ENCODE assay signal across 1 cellular context in the genomic region with DNA sequence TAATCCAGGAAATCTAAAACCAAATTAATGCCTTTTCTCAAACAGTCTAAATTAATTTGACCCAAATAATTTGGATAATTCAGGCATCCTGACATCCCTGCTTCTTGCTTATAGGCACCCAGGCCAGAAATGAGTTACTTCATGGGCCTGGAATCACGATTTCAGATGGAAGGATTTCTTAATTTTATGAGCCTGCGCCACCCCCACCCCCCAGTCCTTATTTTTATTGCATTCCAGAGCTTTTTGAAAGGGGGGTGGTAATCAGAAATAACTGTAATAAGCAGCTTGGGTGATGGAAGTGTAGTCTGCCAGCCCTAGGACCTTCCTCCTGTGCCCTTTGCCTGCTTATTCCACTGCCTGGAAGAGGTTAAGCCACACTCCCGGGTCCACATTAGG.
TF ChIP-seq lines count a peak whose summit lies in the region.

No MANE protein-coding gene starts in this region.

TF ChIP-seq in HepG2, 621 proteins besides CTCF, POLR2A, EP300 and RAD21:
- no peak for TF ChIP-seq ISX (CRISPR knock-in tag; conservative IDR thresholded peaks at IDR 0.05)
- no peak for TF ChIP-seq ZNF468 (CRISPR knock-in tag; IDR thresholded peaks at IDR 0.05)
- TF ChIP-seq CHD4 (IDR thresholded peaks at IDR 0.05; ENCODE audit: borderline replicate concordance, low read length) = no peak
- TF ChIP-seq ARNTL (CRISPR knock-in tag; IDR thresholded peaks at IDR 0.05) = no peak
- TF ChIP-seq, protein P1, sequence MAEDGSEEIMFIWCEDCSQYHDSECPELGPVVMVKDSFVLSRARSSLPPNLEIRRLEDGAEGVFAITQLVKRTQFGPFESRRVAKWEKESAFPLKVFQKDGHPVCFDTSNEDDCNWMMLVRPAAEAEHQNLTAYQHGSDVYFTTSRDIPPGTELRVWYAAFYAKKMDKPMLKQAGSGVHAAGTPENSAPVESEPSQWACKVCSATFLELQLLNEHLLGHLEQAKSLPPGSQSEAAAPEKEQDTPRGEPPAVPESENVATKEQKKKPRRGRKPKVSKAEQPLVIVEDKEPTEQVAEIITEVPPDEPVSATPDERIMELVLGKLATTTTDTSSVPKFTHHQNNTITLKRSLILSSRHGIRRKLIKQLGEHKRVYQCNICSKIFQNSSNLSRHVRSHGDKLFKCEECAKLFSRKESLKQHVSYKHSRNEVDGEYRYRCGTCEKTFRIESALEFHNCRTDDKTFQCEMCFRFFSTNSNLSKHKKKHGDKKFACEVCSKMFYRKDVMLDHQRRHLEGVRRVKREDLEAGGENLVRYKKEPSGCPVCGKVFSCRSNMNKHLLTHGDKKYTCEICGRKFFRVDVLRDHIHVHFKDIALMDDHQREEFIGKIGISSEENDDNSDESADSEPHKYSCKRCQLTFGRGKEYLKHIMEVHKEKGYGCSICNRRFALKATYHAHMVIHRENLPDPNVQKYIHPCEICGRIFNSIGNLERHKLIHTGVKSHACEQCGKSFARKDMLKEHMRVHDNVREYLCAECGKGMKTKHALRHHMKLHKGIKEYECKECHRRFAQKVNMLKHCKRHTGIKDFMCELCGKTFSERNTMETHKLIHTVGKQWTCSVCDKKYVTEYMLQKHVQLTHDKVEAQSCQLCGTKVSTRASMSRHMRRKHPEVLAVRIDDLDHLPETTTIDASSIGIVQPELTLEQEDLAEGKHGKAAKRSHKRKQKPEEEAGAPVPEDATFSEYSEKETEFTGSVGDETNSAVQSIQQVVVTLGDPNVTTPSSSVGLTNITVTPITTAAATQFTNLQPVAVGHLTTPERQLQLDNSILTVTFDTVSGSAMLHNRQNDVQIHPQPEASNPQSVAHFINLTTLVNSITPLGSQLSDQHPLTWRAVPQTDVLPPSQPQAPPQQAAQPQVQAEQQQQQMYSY (CRISPR knock-in tag; IDR thresholded peaks at IDR 0.05) = no peak
- no peak for TF ChIP-seq JARID2 (CRISPR knock-in tag; IDR thresholded peaks at IDR 0.05; ENCODE audit: insufficient replicate concordance)
- TF ChIP-seq, protein P2, sequence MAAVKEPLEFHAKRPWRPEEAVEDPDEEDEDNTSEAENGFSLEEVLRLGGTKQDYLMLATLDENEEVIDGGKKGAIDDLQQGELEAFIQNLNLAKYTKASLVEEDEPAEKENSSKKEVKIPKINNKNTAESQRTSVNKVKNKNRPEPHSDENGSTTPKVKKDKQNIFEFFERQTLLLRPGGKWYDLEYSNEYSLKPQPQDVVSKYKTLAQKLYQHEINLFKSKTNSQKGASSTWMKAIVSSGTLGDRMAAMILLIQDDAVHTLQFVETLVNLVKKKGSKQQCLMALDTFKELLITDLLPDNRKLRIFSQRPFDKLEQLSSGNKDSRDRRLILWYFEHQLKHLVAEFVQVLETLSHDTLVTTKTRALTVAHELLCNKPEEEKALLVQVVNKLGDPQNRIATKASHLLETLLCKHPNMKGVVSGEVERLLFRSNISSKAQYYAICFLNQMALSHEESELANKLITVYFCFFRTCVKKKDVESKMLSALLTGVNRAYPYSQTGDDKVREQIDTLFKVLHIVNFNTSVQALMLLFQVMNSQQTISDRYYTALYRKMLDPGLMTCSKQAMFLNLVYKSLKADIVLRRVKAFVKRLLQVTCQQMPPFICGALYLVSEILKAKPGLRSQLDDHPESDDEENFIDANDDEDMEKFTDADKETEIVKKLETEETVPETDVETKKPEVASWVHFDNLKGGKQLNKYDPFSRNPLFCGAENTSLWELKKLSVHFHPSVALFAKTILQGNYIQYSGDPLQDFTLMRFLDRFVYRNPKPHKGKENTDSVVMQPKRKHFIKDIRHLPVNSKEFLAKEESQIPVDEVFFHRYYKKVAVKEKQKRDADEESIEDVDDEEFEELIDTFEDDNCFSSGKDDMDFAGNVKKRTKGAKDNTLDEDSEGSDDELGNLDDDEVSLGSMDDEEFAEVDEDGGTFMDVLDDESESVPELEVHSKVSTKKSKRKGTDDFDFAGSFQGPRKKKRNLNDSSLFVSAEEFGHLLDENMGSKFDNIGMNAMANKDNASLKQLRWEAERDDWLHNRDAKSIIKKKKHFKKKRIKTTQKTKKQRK (IDR thresholded peaks at IDR 0.05; ENCODE audit: low read length) = no peak
- TF ChIP-seq CENPX (CRISPR knock-in tag; IDR thresholded peaks at IDR 0.05) = no peak
- TF ChIP-seq, protein P3, sequence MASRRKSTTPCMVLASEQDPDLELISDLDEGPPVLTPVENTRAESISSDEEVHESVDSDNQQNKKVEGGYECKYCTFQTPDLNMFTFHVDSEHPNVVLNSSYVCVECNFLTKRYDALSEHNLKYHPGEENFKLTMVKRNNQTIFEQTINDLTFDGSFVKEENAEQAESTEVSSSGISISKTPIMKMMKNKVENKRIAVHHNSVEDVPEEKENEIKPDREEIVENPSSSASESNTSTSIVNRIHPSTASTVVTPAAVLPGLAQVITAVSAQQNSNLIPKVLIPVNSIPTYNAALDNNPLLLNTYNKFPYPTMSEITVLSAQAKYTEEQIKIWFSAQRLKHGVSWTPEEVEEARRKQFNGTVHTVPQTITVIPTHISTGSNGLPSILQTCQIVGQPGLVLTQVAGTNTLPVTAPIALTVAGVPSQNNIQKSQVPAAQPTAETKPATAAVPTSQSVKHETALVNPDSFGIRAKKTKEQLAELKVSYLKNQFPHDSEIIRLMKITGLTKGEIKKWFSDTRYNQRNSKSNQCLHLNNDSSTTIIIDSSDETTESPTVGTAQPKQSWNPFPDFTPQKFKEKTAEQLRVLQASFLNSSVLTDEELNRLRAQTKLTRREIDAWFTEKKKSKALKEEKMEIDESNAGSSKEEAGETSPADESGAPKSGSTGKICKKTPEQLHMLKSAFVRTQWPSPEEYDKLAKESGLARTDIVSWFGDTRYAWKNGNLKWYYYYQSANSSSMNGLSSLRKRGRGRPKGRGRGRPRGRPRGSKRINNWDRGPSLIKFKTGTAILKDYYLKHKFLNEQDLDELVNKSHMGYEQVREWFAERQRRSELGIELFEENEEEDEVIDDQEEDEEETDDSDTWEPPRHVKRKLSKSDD (CRISPR knock-in tag; IDR thresholded peaks at IDR 0.05; ENCODE audit: low read depth) = no peak
- TF ChIP-seq NCOA2 (CRISPR knock-in tag; IDR thresholded peaks at IDR 0.05) = no peak
- no peak for TF ChIP-seq CBX5 (CRISPR knock-in tag; IDR thresholded peaks at IDR 0.05; ENCODE audit: borderline replicate concordance)
- no peak for TF ChIP-seq NR2F2 (IDR thresholded peaks at IDR 0.05; ENCODE audit: borderline replicate concordance, low read depth)
